In genomic region chr12:65871865-65872645, GRCh38 we compare ENCODE assay signal across 16 cellular contexts. TPM values are rescaled to one million over a fixed set of nuclear protein-coding genes. Genes with fewer than 3 reads are reported as not detected.
"Had no signal": no experiment of that assay in that cellular context is flagged by ENCODE, and none has a peak within 500 bp of the region (broad histone marks: within the 10 kb centered on the region; RNA-seq: fewer than 3 reads in every experiment).

No MANE protein-coding gene starts in this region.

- H3K9me3 Mint-ChIP-seq: activated T-helper 17 cell treated with anti-CD3 and anti-CD28 coated beads, Interleukin-2, amount 50 U/mL, for 72 hours; natural killer cell had no signal

- DNase-seq: activated naive CD4-positive, alpha-beta T cell treated with anti-CD3 and anti-CD28 coated beads, Interleukin-2, amount 50 U/mL, for 16 hours; adrenal gland; esophagus squamous epithelium; foreskin fibroblast; hypothalamus; left ventricle myocardium inferior; natural killer cell; nucleus accumbens; psoas muscle; right lobe of liver; stimulated activated naive CD8-positive, alpha-beta T cell treated with anti-CD3 and anti-CD28 coated beads, Interleukin-15, Interleukin-2, amounts not matched to agents 100 U/mL and 50 U/mL, for 24 hours had no signal

- H3K27me3 ChIP-seq: adrenal gland, esophagus squamous epithelium, right lobe of liver, suprapubic skin had no signal

- H3K27ac ChIP-seq: adrenal gland, coronary artery, esophagus squamous epithelium, left ventricle myocardium inferior, psoas muscle, right lobe of liver, suprapubic skin had no signal

- H3K4me3 Mint-ChIP-seq: activated T-helper 17 cell treated with anti-CD3 and anti-CD28 coated beads, Interleukin-2, amount 50 U/mL, for 72 hours; natural killer cell had no signal

- ATAC-seq: activated T-helper 17 cell treated with anti-CD3 and anti-CD28 coated beads, Interleukin-2, amount 50 U/mL, for 72 hours; natural killer cell; psoas muscle; right lobe of liver; stimulated activated naive CD8-positive, alpha-beta T cell treated with anti-CD3 and anti-CD28 coated beads, Interleukin-15, Interleukin-2, amounts not matched to agents 100 U/mL and 50 U/mL, for 24 hours had no signal

- H3K9me3 ChIP-seq: adrenal gland, esophagus squamous epithelium, left ventricle myocardium inferior, psoas muscle, right lobe of liver, suprapubic skin had no signal

- H3K4me1 ChIP-seq: adrenal gland, psoas muscle, right lobe of liver, suprapubic skin had no signal

- H3K36me3 Mint-ChIP-seq: natural killer cell had no signal

- H3K36me3 ChIP-seq: adrenal gland, esophagus squamous epithelium, left ventricle myocardium inferior, right lobe of liver, suprapubic skin had no signal

- H3K27ac Mint-ChIP-seq: activated T-helper 17 cell treated with anti-CD3 and anti-CD28 coated beads, Interleukin-2, amount 50 U/mL, for 72 hours; natural killer cell had no signal

- H3K4me3 ChIP-seq: adrenal gland, coronary artery, esophagus squamous epithelium, left ventricle myocardium inferior, psoas muscle, right lobe of liver, suprapubic skin had no signal

- H3K4me1 Mint-ChIP-seq: activated T-helper 17 cell treated with anti-CD3 and anti-CD28 coated beads, Interleukin-2, amount 50 U/mL, for 72 hours; natural killer cell had no signal

RNA-seq across cellular contexts. Expression of gene HMGA2, which starts 47.8 kb away (rescaled TPM):
- total RNA-seq: activated T-helper 17 cell treated with anti-CD3 and anti-CD28 coated beads, Interleukin-2, amount 50 U/mL, for 72 hours; left ventricle myocardium inferior; T-helper 2 cell treated with Interferon-gamma antibody and Interleukin-4, amounts not matched to agents 100 ng/mL and 5 ng/mL, for 36 hours; ureter had no signal
